In the genomic region with DNA sequence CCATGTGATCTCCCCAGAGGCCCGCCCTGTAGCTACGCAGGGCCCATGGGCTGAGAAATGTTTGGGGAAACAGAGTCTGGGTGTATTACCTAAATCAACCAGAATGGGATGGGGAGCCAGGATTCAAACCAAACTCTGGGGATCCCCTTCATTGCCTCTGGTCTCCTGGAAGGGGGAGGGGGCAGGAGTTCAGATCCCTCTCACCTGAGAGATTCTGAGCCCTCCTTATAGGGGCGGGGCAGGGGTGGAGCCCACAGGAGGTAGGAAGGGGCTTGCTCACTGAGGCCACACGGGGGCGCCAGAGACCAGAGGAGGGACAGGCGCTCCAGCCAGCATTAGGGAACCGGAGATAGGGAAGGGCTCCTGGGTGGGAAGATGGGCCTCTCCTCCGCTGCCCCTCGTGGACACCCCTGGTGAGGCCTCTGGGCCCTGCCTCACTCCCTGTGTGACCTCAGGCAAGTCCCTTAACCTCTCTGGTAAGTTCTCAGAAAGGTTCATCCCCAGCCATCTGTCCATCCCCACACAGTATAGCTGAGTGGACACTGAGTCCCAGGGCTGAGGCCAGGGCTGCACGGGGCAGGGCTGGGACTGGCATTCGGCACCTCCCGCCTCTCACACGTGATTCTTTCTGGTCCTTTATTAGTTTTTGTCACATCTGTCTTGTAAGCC, we compare ENCODE assay signal across 8 cellular contexts. TPM values are rescaled to one million over a fixed set of nuclear protein-coding genes. Genes with fewer than 3 reads are reported as not detected.
A peak's percentile ranks its signal among the peaks of the same experiment; 100 is the strongest.
DNase-seq lines count a peak whose midpoint lies in the region; ATAC-seq and TF ChIP-seq lines count a peak whose summit lies in the region.

No MANE protein-coding gene starts in this region.

- peak; percentile 90 for DNase-seq in GM13976 (ENCODE audit: low spot score)
- peak; percentile 70 for DNase-seq in NCI-H1694 treated with DMSO at 0.1 percent for 48 hours (lab: John Stamatoyannopoulos, UW)
- DNase-seq in T-cell = peak; percentile 72 to 96 (median 90)
- peak; percentile 81 for DNase-seq in activated naive CD8-positive, alpha-beta T cell treated with anti-CD3 and anti-CD28 coated beads, Interleukin-2, amount 50 U/mL, for 16 hours (ENCODE audit: low read depth, low spot score)
- DNase-seq in heart left ventricle = peak; percentile 90 to 96 (median 91)
- peak; percentile 86 for DNase-seq in prostate gland (ENCODE audit: low spot score)
- DNase-seq in uterus = peak; percentile 90 to 92

- ATAC-seq in T-cell (replicated peaks in 1 of 4) (peak; percentile 56 to 62 (median 59)), heart left ventricle (peak; percentile 79 to 91 (median 84)), HG03378 (IDR thresholded peaks at IDR 0.05; ENCODE audit: unreplicated experiment) (no peak)

- H3K4me3 Mint-ChIP-seq in T-cell = peak overlapping the region in 1 of 3 donors; percentile 26

- TF ChIP-seq CTCF in GM13976 (IDR thresholded peaks at IDR 0.05; ENCODE audit: borderline replicate concordance, control extremely low read depth, extremely low read depth, insufficient read depth, missing control alignments) (peak; percentile 95), heart left ventricle (IDR thresholded peaks at IDR 0.05) (peak; percentile 94 to 99 (median 98)), prostate gland (IDR thresholded peaks at IDR 0.05) (peak; percentile 89 to 99 (median 97)), uterus (IDR thresholded peaks at IDR 0.05) (peak; percentile 96 to 99 (median 98))

- peaks cover 7 to 61% (median 52%) of the 10 kb centered on the region in 12 donors for H3K4me1 ChIP-seq in heart left ventricle
- peaks cover 4% of the 10 kb centered on the region for H3K4me1 ChIP-seq in prostate gland (replicated peaks)
- H3K4me1 ChIP-seq in uterus = peaks cover 3 to 5% of the 10 kb centered on the region in 2 donors

- H3K27ac ChIP-seq in heart left ventricle = peak overlapping the region in 6 of 12 donors; percentile 15 to 89 (median 56)
- no peak overlapping the region for H3K27ac ChIP-seq in prostate gland
- H3K27ac ChIP-seq in uterus = no peak overlapping the region

- peak overlapping the region; percentile 28 to 64 for H3K27ac Mint-ChIP-seq in T-cell

- H3K4me1 Mint-ChIP-seq in T-cell = peaks cover 60 to 64% (median 63%) of the 10 kb centered on the region in 3 donors

- no peaks in the 10 kb centered on the region for H3K36me3 Mint-ChIP-seq in T-cell

- H3K27me3 ChIP-seq in heart left ventricle = peaks cover 0 to 4% (median 0%) of the 10 kb centered on the region in 9 donors
- H3K27me3 ChIP-seq in prostate gland (replicated peaks; ENCODE audit: insufficient read depth) = no peaks in the 10 kb centered on the region
- H3K27me3 ChIP-seq in uterus = no peaks in the 10 kb centered on the region

- H3K36me3 ChIP-seq in heart left ventricle = peaks cover 0 to 6% (median 0%) of the 10 kb centered on the region in 9 donors
- no peaks in the 10 kb centered on the region for H3K36me3 ChIP-seq in prostate gland
- no peaks in the 10 kb centered on the region for H3K36me3 ChIP-seq in uterus

- H3K9me3 ChIP-seq in heart left ventricle (no peaks in the 10 kb centered on the region), prostate gland (no peaks in the 10 kb centered on the region), uterus (no peaks in the 10 kb centered on the region)

- CTCF ChIA-PET in T-cell (lab: Charles Lee) = interaction anchor here (0.7 to 3.5 kb wide), 10 partner anchors 15 to 69 kb away, joined by 3 to 25 read pairs (median 4); a partner anchor contains a TSS

- no peaks in the 10 kb centered on the region for H3K27me3 Mint-ChIP-seq in T-cell

- intact Hi-C loops in heart left ventricle (cut with DNase I) = loop anchor here (1.0 to 10.0 kb wide), 9 partner anchors 47 to 270 kb away; a partner anchor contains a TSS
- intact Hi-C loops in prostate gland (cut with DNase I) = loop anchor here (1.0 to 5.0 kb wide), 2 partner anchors 47 to 150 kb away; a partner anchor contains a TSS
- intact Hi-C loops in uterus (cut with DNase I; ENCODE audit: low total_unique reads) = no loop called here

- H3K4me3 ChIP-seq in heart left ventricle = no peak overlapping the region
- no peak overlapping the region for H3K4me3 ChIP-seq in prostate gland
- H3K4me3 ChIP-seq in uterus = no peak overlapping the region

- POLR2A ChIA-PET in T-cell (lab: Charles Lee) = interaction anchor here in 1 of 2 donors (0.7 kb wide), 1 partner anchor 20 kb away, joined by 4 read pairs; no protein-coding TSS in a partner anchor

- no peaks in the 10 kb centered on the region for H3K9me3 Mint-ChIP-seq in T-cell

- TF ChIP-seq POLR2A in heart left ventricle (IDR thresholded peaks at IDR 0.05) (peak in 1 of 2 donors; percentile 18), prostate gland (IDR thresholded peaks at IDR 0.05) (no peak), uterus (IDR thresholded peaks at IDR 0.05) (no peak)

- 23 to 32% (median 27%) methylated on average over 10 to 13 of the region's 13 CpGs for WGBS in heart left ventricle, 4 donors
- WGBS in prostate gland = 24% methylated on average over 13 of the region's 13 CpGs

- in situ Hi-C loops in GM13976 (cut with MboI; ENCODE audit: low sequenced_read_pairs, unreplicated experiment) = loop anchor here (5.0 kb wide), 1 partner anchor 45 kb away; no protein-coding TSS in a partner anchor

RNA-seq across cellular contexts. Expression of a gene that starts 2.7 kb away (rescaled TPM):
- total RNA-seq in T-cell (10 to 100 TPM in 1 of 5 donors, 1 to 10 TPM in 4; 7.4 to 10.5 (median 9.1) TPM), heart left ventricle (under 1 TPM in 8 of 9 donors, not detected in 1; 0.12 to 0.50 (median 0.26) TPM), prostate gland (10 to 100 TPM; 17.2 to 24.0 TPM), uterus (1 to 10 TPM in 1 of 4 donors, under 1 TPM in 3; under 0.01 to 2.7 (median 0.30) TPM)
- under 1 TPM; 0.12 to 0.15 TPM for polyA plus RNA-seq in heart left ventricle

RNA-seq across cellular contexts. Expression of a gene that starts 31.3 kb away (rescaled TPM):
- total RNA-seq in T-cell (100 to 1,000 TPM; 126 to 286 (median 269) TPM), heart left ventricle (100 to 1,000 TPM in 1 of 9 donors, 10 to 100 TPM in 8; 38.2 to 102 (median 58.2) TPM), prostate gland (100 to 1,000 TPM in 1 of 2 donors, 10 to 100 TPM in 1; 38.8 to 104 TPM), uterus (10 to 100 TPM in 3 of 4 donors, 1 to 10 TPM in 1; 3.5 to 78.7 (median 36.9) TPM)
- 10 to 100 TPM; 27.9 to 50.4 TPM for polyA plus RNA-seq in heart left ventricle

RNA-seq across cellular contexts. Expression of a gene that starts 36.8 kb away (rescaled TPM):
- total RNA-seq in T-cell (10 to 100 TPM; 31.7 to 62.0 (median 49.6) TPM), heart left ventricle (10 to 100 TPM in 4 of 9 donors, 1 to 10 TPM in 5; 6.6 to 15.0 (median 9.0) TPM), prostate gland (10 to 100 TPM; 27.9 to 45.5 TPM), uterus (10 to 100 TPM in 2 of 4 donors, 1 to 10 TPM in 2; 3.8 to 26.2 (median 14.9) TPM)
- polyA plus RNA-seq in heart left ventricle = 10 to 100 TPM in 1 of 2 donors, 1 to 10 TPM in 1; 7.2 to 15.2 TPM

RNA-seq across cellular contexts. Expression of a gene that starts 44.1 kb away (rescaled TPM):
- total RNA-seq in T-cell (100 to 1,000 TPM in 3 of 5 donors, 10 to 100 TPM in 2; 80.9 to 131 (median 102) TPM), heart left ventricle (10 to 100 TPM in 3 of 9 donors, 1 to 10 TPM in 6; 7.0 to 27.5 (median 8.6) TPM), prostate gland (10 to 100 TPM; 10.7 to 35.8 TPM), uterus (10 to 100 TPM; 10.2 to 49.1 (median 24.4) TPM)
- polyA plus RNA-seq in heart left ventricle = 1 to 10 TPM; 7.8 to 9.5 TPM
